ENCODE assay signal across 8 cellular contexts in the genomic region with DNA sequence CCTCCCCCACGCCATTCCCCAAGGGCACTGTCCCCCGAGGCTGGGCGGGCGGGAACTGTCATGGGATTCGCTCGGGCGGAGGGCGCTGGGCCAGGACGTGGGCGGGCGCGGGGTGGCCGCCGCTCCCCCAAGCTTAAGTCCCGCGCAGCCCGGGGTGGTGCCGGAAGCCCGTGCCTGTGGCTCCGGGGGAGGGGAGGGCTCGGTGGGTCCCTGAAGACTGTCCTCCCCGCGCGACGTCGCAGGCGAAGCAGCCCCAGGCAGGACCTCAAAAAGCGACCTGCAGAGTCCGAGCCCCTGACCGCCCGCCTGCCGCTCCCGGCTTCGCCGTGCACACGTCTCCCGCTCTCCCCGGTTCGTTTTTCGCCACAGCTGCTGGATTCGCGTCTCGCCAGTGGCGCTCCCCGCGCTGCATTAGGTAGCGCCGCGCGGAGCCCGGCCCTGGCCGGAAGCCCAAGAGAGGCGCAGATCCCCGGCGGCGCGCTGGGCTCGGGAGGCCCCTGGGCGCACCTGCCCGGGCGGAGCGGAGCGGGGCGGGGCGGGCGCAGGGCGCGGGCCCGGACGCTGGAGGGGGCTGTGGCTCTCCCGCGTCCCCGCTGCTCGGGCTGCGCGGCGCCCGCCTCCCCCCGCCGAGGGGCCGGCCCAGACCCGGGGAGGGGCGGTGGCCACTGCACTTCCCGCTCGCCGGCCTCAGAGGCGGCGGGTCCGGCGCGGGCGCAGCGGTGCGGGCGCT. TPM values are rescaled to one million over a fixed set of nuclear protein-coding genes. Genes with fewer than 3 reads are reported as not detected.
A peak's percentile ranks its signal among the peaks of the same experiment; 100 is the strongest.
DNase-seq lines count a peak whose midpoint lies in the region; ATAC-seq and TF ChIP-seq lines count a peak whose summit lies in the region.

A gene with protein sequence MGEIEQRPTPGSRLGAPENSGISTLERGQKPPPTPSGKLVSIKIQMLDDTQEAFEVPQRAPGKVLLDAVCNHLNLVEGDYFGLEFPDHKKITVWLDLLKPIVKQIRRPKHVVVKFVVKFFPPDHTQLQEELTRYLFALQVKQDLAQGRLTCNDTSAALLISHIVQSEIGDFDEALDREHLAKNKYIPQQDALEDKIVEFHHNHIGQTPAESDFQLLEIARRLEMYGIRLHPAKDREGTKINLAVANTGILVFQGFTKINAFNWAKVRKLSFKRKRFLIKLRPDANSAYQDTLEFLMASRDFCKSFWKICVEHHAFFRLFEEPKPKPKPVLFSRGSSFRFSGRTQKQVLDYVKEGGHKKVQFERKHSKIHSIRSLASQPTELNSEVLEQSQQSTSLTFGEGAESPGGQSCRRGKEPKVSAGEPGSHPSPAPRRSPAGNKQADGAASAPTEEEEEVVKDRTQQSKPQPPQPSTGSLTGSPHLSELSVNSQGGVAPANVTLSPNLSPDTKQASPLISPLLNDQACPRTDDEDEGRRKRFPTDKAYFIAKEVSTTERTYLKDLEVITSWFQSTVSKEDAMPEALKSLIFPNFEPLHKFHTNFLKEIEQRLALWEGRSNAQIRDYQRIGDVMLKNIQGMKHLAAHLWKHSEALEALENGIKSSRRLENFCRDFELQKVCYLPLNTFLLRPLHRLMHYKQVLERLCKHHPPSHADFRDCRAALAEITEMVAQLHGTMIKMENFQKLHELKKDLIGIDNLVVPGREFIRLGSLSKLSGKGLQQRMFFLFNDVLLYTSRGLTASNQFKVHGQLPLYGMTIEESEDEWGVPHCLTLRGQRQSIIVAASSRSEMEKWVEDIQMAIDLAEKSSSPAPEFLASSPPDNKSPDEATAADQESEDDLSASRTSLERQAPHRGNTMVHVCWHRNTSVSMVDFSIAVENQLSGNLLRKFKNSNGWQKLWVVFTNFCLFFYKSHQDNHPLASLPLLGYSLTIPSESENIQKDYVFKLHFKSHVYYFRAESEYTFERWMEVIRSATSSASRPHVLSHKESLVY (plus strand): TSS at position 668 of the 730 bp plus-strand sequence. CDS start 70,149 bp downstream, outside the sequence.

- intact Hi-C loops in CD8-positive, alpha-beta T cell (cut with DNase I, micrococcal nuclease): no loop called here
- intact Hi-C loops in heart right ventricle (cut with DNase I): loop anchor here in 8 of 10 donors (5.0 to 10.0 kb wide), 10 partner anchors 172 to 702 kb away; no protein-coding TSS in a partner anchor

- no peak within 1 kb of the TSS for H3K27ac Mint-ChIP-seq in CD8-positive, alpha-beta T cell

- H3K4me1 Mint-ChIP-seq in CD8-positive, alpha-beta T cell (ENCODE audit: low read depth): peaks cover 10% of the 10 kb centered on the region

- H3K27me3 Mint-ChIP-seq in CD8-positive, alpha-beta T cell (ENCODE audit: low read depth): peaks cover 51% of the 10 kb centered on the region

- H3K27me3 ChIP-seq in CD8-positive, alpha-beta T cell (ENCODE audit: insufficient read depth, low read length): peaks cover 6% of the 10 kb centered on the region
- peaks cover 0 to 47% (median 0%) of the 10 kb centered on the region in 7 donors for H3K27me3 ChIP-seq in heart right ventricle

- H3K4me3 ChIP-seq in CD8-positive, alpha-beta T cell (ENCODE audit: low read depth, low read length): peak within 1 kb of the TSS; percentile 33
- peak within 1 kb of the TSS; percentile 60 to 94 (median 72) for H3K4me3 ChIP-seq in heart right ventricle

- H3K36me3 Mint-ChIP-seq in CD8-positive, alpha-beta T cell: no peaks in the 10 kb centered on the region

- peak within 1 kb of the TSS; percentile 71 for H3K4me3 Mint-ChIP-seq in CD8-positive, alpha-beta T cell

- CTCF ChIA-PET in CD8-positive, alpha-beta T cell (lab: Charles Lee): no interaction called here

- TF ChIP-seq CTCF in CD8-positive, alpha-beta T cell (IDR thresholded peaks at IDR 0.05): no peak
- peak in 7 of 9 donors; percentile 8 to 70 (median 58) for TF ChIP-seq CTCF in heart right ventricle (IDR thresholded peaks at IDR 0.05)

- ATAC-seq in CD8-positive, alpha-beta T cell: peak; percentile 49
- peak; percentile 68 for ATAC-seq in GM19328 (IDR thresholded peaks at IDR 0.05; ENCODE audit: unreplicated experiment)
- peak; percentile 84 for ATAC-seq in HG03432 (IDR thresholded peaks at IDR 0.05; ENCODE audit: unreplicated experiment)
- ATAC-seq in heart right ventricle: peak; percentile 92 to 97 (median 94)

- POLR2A ChIA-PET in CD8-positive, alpha-beta T cell (lab: Charles Lee): no interaction called here

- no peaks in the 10 kb centered on the region for H3K9me3 Mint-ChIP-seq in CD8-positive, alpha-beta T cell

- H3K4me1 ChIP-seq in CD8-positive, alpha-beta T cell (ENCODE audit: insufficient read depth, low read length): peaks cover 3% of the 10 kb centered on the region
- H3K4me1 ChIP-seq in heart right ventricle: peaks cover 3 to 28% (median 20%) of the 10 kb centered on the region in 9 donors

- no peak for DNase-seq in CD8-positive, alpha-beta T cell
- DNase-seq in NCI-H774 (lab: John Stamatoyannopoulos, UW) (peak; percentile 85), heart right ventricle (peak; percentile 73 to 79), pons (ENCODE audit: low spot score) (peak; percentile 22), COLO829 (ENCODE audit: low spot score) (no peak)

- WGBS in heart right ventricle, 2 donors: 0 to 1% methylated on average over 62 to 92 of the region's 95 CpGs

- no peaks in the 10 kb centered on the region for H3K9me3 ChIP-seq in CD8-positive, alpha-beta T cell (ENCODE audit: low read length)
- H3K9me3 ChIP-seq in heart right ventricle: no peaks in the 10 kb centered on the region

- no peak within 1 kb of the TSS for H3K27ac ChIP-seq in CD8-positive, alpha-beta T cell (ENCODE audit: low read depth, low read length)
- H3K27ac ChIP-seq in angular gyrus (ENCODE audit: low read depth, low read length) (peak within 1 kb of the TSS; percentile 55), heart right ventricle (peak within 1 kb of the TSS; percentile 35 to 89 (median 70))

- no peaks in the 10 kb centered on the region for H3K36me3 ChIP-seq in CD8-positive, alpha-beta T cell (ENCODE audit: insufficient read depth, low read length)
- H3K36me3 ChIP-seq in heart right ventricle: no peaks in the 10 kb centered on the region

RNA-seq across cellular contexts. Expression of the gene that starts here (rescaled TPM):
- under 1 TPM; 0.17 to 0.30 TPM for total RNA-seq in CD8-positive, alpha-beta T cell
- 10 to 100 TPM; 13.4 to 72.9 (median 24.7) TPM for total RNA-seq in heart right ventricle
- 10 to 100 TPM in 1 of 2 donors, 1 to 10 TPM in 1; 6.9 to 10.7 TPM for polyA plus RNA-seq in heart right ventricle

Comparison
In these comparisons a context has a peak if more than half of its experiments do, and no peak if none do; other contexts are left out.
1. RNA of the gene that starts here (total RNA-seq): 13.4 to 72.9 TPM in heart right ventricle; 0.17 to 0.30 TPM in CD8-positive, alpha-beta T cell; every median in the first group is over 10 times any median in the second.
2. Peak in ATAC-seq and H3K4me3 ChIP-seq in CD8-positive, alpha-beta T cell; RNA of the gene not detected or under 1 TPM.
3. DNase-seq: peak in NCI-H774 (single experiment), heart right ventricle (2 of 2) and pons (single experiment); none in CD8-positive, alpha-beta T cell (0 of 7) and COLO829 (single experiment).
4. intact Hi-C loops: an anchor here in heart right ventricle (5.0 to 10.0 kb wide); none called in CD8-positive, alpha-beta T cell.
5. Peak in every context shown above with its lines, with median percentiles within 50 percentile points of each other: ATAC-seq.